In the genomic region with DNA sequence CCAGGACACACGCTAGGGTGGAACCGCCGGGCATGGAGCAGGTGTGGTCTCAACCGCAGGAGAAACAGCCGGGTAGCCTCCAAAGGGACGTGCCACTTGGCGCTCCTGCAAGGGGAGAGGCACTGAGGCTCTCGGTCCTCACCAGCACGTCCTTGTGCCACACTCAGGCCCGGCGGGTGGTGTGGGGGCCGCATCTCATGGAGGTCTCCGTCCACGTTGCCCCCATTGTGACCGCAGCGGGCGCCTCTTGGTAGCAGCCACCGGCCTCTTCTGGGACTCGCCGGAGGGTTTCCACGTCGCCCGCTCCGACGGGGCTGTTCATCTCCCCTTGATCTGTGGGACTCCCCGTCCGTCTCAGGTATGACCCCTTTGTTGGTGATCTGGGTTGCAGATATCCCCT, we compare ENCODE assay signal across 31 cellular contexts. TPM values are rescaled to one million over a fixed set of nuclear protein-coding genes. Genes with fewer than 3 reads are reported as not detected.
"Had no signal": no experiment of that assay in that cellular context is flagged by ENCODE, and none has a peak within 500 bp of the region (broad histone marks: within the 10 kb centered on the region; RNA-seq: fewer than 3 reads in every experiment).

No MANE protein-coding gene starts in this region.

- DNase-seq: activated B cell treated with CpG ODN at 0.5 μM for 24 hours; activated CD4-positive, alpha-beta memory T cell treated with anti-CD3 and anti-CD28 coated beads for 36 hours; activated CD4-positive, alpha-beta T cell treated with anti-CD3 and anti-CD28 coated beads, Interleukin-2, amount 10 ng/mL, durations not matched to agents 7 days and 5 days; activated gamma-delta T cell; activated naive CD4-positive, alpha-beta T cell treated with anti-CD3 and anti-CD28 coated beads for 36 hours; activated T-cell treated with anti-CD3 and anti-CD28 coated beads for 4 hours; activated T-cell treated with anti-CD3 and anti-CD28 coated beads, Interleukin-2, amount 50 U/mL, for 48 hours; amygdala; brain microvascular endothelial cell; IMR-90; Kasumi-1; KBM-7; NCI-H1105 treated with DMSO at 0.1 percent for 48 hours; NCI-H1436 treated with DMSO at 0.1 percent for 48 hours; NCI-H187; NCI-H2081; NCI-H2171; NCI-H2227 treated with DMSO at 0.1 percent for 48 hours; NCI-H446 treated with DMSO at 0.1 percent for 48 hours; NCI-H524 treated with DMSO at 0.1 percent for 48 hours; NCI-H82; NK-92 treated with Interleukin-12 subunit alpha and Interleukin-12 subunit beta, amount 100 ng/mL, for 24 hours; OCI-M1; RPMI8226; T-helper 17 cell; T-helper 9 cell had no signal

- H3K4me1 ChIP-seq: SJSA1 had no signal

- H3K4me3 ChIP-seq: cardiac muscle cell, SJSA1 had no signal

- ATAC-seq: activated T-helper 17 cell treated with anti-CD3 and anti-CD28 coated beads, Interleukin-2, amount 50 U/mL, for 72 hours; Panc1; Right ventricle myocardium inferior; T-helper 17 cell had no signal

- H3K27me3 ChIP-seq: brain microvascular endothelial cell, cardiac muscle cell had no signal

- H3K36me3 ChIP-seq: brain microvascular endothelial cell, cardiac muscle cell, SJSA1 had no signal

- H3K9me3 ChIP-seq: SJSA1 had no signal

- H3K27ac ChIP-seq: brain microvascular endothelial cell, cardiac muscle cell, SJSA1 had no signal

RNA-seq across cellular contexts. Expression of a gene that starts 49.2 kb away (rescaled TPM):
- total RNA-seq: activated B cell treated with CpG ODN at 0.5 μM for 24 hours; activated naive CD4-positive, alpha-beta T cell treated with anti-CD3 and anti-CD28 coated beads for 36 hours; SJSA1; T-helper 17 cell had no signal
